3 cellular contexts compared by ENCODE assay signal in genomic region chr5:115648072-115648471, GRCh38.
A peak's percentile ranks its signal among the peaks of the same experiment; 100 is the strongest.
TF ChIP-seq lines count a peak whose summit lies in the region.

No MANE protein-coding gene starts in this region.

TF ChIP-seq in liver, 16 proteins besides CTCF, POLR2A, EP300 and RAD21:
- TF ChIP-seq, protein P1, sequence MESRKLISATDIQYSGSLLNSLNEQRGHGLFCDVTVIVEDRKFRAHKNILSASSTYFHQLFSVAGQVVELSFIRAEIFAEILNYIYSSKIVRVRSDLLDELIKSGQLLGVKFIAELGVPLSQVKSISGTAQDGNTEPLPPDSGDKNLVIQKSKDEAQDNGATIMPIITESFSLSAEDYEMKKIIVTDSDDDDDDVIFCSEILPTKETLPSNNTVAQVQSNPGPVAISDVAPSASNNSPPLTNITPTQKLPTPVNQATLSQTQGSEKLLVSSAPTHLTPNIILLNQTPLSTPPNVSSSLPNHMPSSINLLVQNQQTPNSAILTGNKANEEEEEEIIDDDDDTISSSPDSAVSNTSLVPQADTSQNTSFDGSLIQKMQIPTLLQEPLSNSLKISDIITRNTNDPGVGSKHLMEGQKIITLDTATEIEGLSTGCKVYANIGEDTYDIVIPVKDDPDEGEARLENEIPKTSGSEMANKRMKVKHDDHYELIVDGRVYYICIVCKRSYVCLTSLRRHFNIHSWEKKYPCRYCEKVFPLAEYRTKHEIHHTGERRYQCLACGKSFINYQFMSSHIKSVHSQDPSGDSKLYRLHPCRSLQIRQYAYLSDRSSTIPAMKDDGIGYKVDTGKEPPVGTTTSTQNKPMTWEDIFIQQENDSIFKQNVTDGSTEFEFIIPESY (IDR thresholded peaks at IDR 0.05): peak; percentile 12
- TF ChIP-seq GABPA (IDR thresholded peaks at IDR 0.05 in 1 of 2, conservative IDR thresholded peaks at IDR 0.05 in 1 of 2) (no peak), FOXA1 (IDR thresholded peaks at IDR 0.05) (no peak), YY1 (IDR thresholded peaks at IDR 0.05) (peak; percentile 29), RXRA (IDR thresholded peaks at IDR 0.05) (peak in 1 of 2 donors; percentile 80), HNF4A (conservative IDR thresholded peaks at IDR 0.05) (peak in 1 of 2 donors; percentile 59), TAF1 (conservative IDR thresholded peaks at IDR 0.05) (no peak), FOXA2 (IDR thresholded peaks at IDR 0.05) (no peak), HNF4G (IDR thresholded peaks at IDR 0.05) (no peak), JUND (IDR thresholded peaks at IDR 0.05) (no peak), SP1 (IDR thresholded peaks at IDR 0.05) (no peak), MAX (IDR thresholded peaks at IDR 0.05) (peak; percentile 26), REST (IDR thresholded peaks at IDR 0.05) (peak; percentile 42), ATF3 (IDR thresholded peaks at IDR 0.05) (no peak)

TF ChIP-seq in HepG2, 621 proteins besides CTCF, POLR2A, EP300 and RAD21:
- TF ChIP-seq, protein P2, sequence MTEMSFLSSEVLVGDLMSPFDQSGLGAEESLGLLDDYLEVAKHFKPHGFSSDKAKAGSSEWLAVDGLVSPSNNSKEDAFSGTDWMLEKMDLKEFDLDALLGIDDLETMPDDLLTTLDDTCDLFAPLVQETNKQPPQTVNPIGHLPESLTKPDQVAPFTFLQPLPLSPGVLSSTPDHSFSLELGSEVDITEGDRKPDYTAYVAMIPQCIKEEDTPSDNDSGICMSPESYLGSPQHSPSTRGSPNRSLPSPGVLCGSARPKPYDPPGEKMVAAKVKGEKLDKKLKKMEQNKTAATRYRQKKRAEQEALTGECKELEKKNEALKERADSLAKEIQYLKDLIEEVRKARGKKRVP (CRISPR knock-in tag; IDR thresholded peaks at IDR 0.05): peak in 1 of 2 experiments; percentile 48; a peak in 1 of 4 replicates
- no peak for TF ChIP-seq ZNF354B (CRISPR knock-in tag; IDR thresholded peaks at IDR 0.05)

TF ChIP-seq in WTC11, 78 proteins besides CTCF, POLR2A, EP300 and RAD21:
- TF ChIP-seq, protein P3, sequence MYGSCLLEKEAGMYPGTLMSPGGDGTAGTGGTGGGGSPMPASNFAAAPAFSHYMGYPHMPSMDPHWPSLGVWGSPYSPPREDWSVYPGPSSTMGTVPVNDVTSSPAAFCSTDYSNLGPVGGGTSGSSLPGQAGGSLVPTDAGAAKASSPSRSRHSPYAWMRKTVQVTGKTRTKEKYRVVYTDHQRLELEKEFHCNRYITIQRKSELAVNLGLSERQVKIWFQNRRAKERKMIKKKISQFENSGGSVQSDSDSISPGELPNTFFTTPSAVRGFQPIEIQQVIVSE (CRISPR knock-in tag; IDR thresholded peaks at IDR 0.05; ENCODE audit: borderline replicate concordance): no peak
- TF ChIP-seq GABPB1 (CRISPR knock-in tag; IDR thresholded peaks at IDR 0.05): peak; percentile 30; the same call in 1 of the 2 replicates
- TF ChIP-seq ZNF512 (CRISPR knock-in tag; IDR thresholded peaks at IDR 0.05; ENCODE audit: borderline replicate concordance): no peak
- no peak for TF ChIP-seq ZNF317 (CRISPR knock-in tag; IDR thresholded peaks at IDR 0.05; ENCODE audit: borderline replicate concordance, low read depth)
